Comparison of ENCODE assay signal across 8 cellular contexts in the genomic region with DNA sequence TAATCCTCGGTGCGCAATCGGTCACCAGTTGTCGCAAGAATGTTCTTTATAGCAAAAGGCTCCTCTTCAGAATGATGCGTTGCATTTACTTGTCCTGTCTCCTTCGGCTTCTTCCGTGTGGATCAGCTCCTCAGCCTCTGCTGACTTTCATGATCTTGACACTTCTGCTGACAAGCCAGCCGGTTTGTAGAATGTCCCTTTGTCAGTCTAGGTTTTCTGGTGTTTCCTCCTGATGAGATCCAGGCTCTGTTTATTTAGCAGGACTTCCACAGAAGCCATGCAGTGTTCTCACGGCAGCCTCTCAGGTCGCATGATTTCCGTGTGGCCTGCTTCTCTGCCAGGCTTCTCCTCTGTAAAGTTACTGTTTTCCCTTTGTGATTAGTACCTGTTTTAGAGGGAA.
A peak's percentile ranks its signal among the peaks of the same experiment; 100 is the strongest.
DNase-seq lines count a peak whose midpoint lies in the region; ATAC-seq and TF ChIP-seq lines count a peak whose summit lies in the region.

No MANE protein-coding gene starts in this region.

- peaks cover 11% of the 10 kb centered on the region for H3K27me3 Mint-ChIP-seq in type B pancreatic cell

- H3K4me3 ChIP-seq in cardiac muscle cell (peak overlapping the region; percentile 60), right lobe of liver (peak overlapping the region in 2 of 3 donors; percentile 62 to 76)

- 57% methylated on average over 11 of the region's 11 CpGs for WGBS in right lobe of liver (ENCODE audit: insufficient coverage, low coverage, low lambda C conversion rate, missing lambda C conversion rate)

- TF ChIP-seq CTCF in cardiac muscle cell (IDR thresholded peaks at IDR 0.05; ENCODE audit: low read depth, low read length) (no peak), right lobe of liver (IDR thresholded peaks at IDR 0.05) (no peak), type B pancreatic cell (conservative IDR thresholded peaks at IDR 0.05) (no peak)

- peak overlapping the region; percentile 99 to 100 for H3K27ac Mint-ChIP-seq in activated naive CD4-positive, alpha-beta T cell treated with anti-CD3 and anti-CD28 coated beads, Interleukin-2, amount 50 U/mL, for 72 hours
- peak overlapping the region; percentile 99 for H3K27ac Mint-ChIP-seq in type B pancreatic cell

- peak overlapping the region; percentile 92 for H3K4me3 Mint-ChIP-seq in type B pancreatic cell

- no peak for ATAC-seq in Right ventricle myocardium superior (ENCODE audit: poor library complexity)
- ATAC-seq in activated naive CD4-positive, alpha-beta T cell treated with anti-CD3 and anti-CD28 coated beads, Interleukin-2, amount 50 U/mL, for 72 hours = no peak
- ATAC-seq in right lobe of liver = no peak
- no peak for ATAC-seq in HG02884 (IDR thresholded peaks at IDR 0.05; ENCODE audit: unreplicated experiment)

- H3K27me3 ChIP-seq in cardiac muscle cell (no peaks in the 10 kb centered on the region), right lobe of liver (no peaks in the 10 kb centered on the region)

- peaks cover 22% of the 10 kb centered on the region for H3K4me1 Mint-ChIP-seq in type B pancreatic cell (ENCODE audit: unreplicated experiment)

- peaks cover 0 to 4% of the 10 kb centered on the region in 2 donors for H3K9me3 Mint-ChIP-seq in activated naive CD4-positive, alpha-beta T cell treated with anti-CD3 and anti-CD28 coated beads, Interleukin-2, amount 50 U/mL, for 72 hours
- no peaks in the 10 kb centered on the region for H3K9me3 Mint-ChIP-seq in type B pancreatic cell

- intact Hi-C loops in Right ventricle myocardium superior (cut with DNase I) = loop anchor here (2.0 to 5.0 kb wide), 3 partner anchors 65 to 112 kb away; a partner anchor contains a TSS
- intact Hi-C loops in right lobe of liver (cut with DNase I) = loop anchor here in 1 of 2 donors (5.0 kb wide), 1 partner anchor 110 kb away; no protein-coding TSS in a partner anchor

- peak overlapping the region; percentile 73 for H3K27ac ChIP-seq in cardiac muscle cell
- H3K27ac ChIP-seq in right lobe of liver = peak overlapping the region in 1 of 3 donors; percentile 95

- peaks cover 6 to 9% of the 10 kb centered on the region in 2 donors for H3K36me3 Mint-ChIP-seq in activated naive CD4-positive, alpha-beta T cell treated with anti-CD3 and anti-CD28 coated beads, Interleukin-2, amount 50 U/mL, for 72 hours
- H3K36me3 Mint-ChIP-seq in type B pancreatic cell = peaks cover 5% of the 10 kb centered on the region

- TF ChIP-seq POLR2A in right lobe of liver (IDR thresholded peaks at IDR 0.05) = no peak

- peak; percentile 12 to 30 for DNase-seq in cardiac muscle cell (ENCODE audit: low read depth in 1 of 2, low spot score in 1 of 2)
- no peak for DNase-seq in Right ventricle myocardium superior
- no peak for DNase-seq in activated naive CD4-positive, alpha-beta T cell treated with anti-CD3 and anti-CD28 coated beads, Interleukin-2, amount 50 U/mL, for 72 hours (ENCODE audit: low spot score in 2 of 2)
- no peak for DNase-seq in right lobe of liver
- DNase-seq in type B pancreatic cell (ENCODE audit: extremely low spot score, unreplicated experiment) = no peak
- DNase-seq in NCI-H345 (lab: John Stamatoyannopoulos, UW) = no peak
- DNase-seq in dedifferentiated amniotic fluid mesenchymal stem cell (ENCODE audit: extremely low spot score) = no peak

- no peaks in the 10 kb centered on the region for H3K9me3 ChIP-seq in cardiac muscle cell (ENCODE audit: low read depth)
- no peaks in the 10 kb centered on the region for H3K9me3 ChIP-seq in right lobe of liver

- peaks cover 14% of the 10 kb centered on the region for H3K4me1 ChIP-seq in cardiac muscle cell (ENCODE audit: low read depth)
- H3K4me1 ChIP-seq in right lobe of liver = peaks cover 0 to 14% (median 2%) of the 10 kb centered on the region in 4 donors

- H3K36me3 ChIP-seq in cardiac muscle cell (no peaks in the 10 kb centered on the region), right lobe of liver (no peaks in the 10 kb centered on the region)

Comparison
In these comparisons a context has a peak if more than half of its experiments do, and no peak if none do; other contexts are left out.
1. DNase-seq: peak in cardiac muscle cell (2 of 2); none in Right ventricle myocardium superior (single experiment), activated naive CD4-positive, alpha-beta T cell treated with anti-CD3 and anti-CD28 coated beads, Interleukin-2, amount 50 U/mL, for 72 hours (0 of 2), right lobe of liver (0 of 3), type B pancreatic cell (single experiment), NCI-H345 (single experiment) and dedifferentiated amniotic fluid mesenchymal stem cell (single experiment).